Comparison of ENCODE assay signal across 9 cellular contexts in genomic region chr1:247357781-247358211, GRCh38. TPM values are rescaled to one million over a fixed set of nuclear protein-coding genes. Genes with fewer than 3 reads are reported as not detected.
A peak's percentile ranks its signal among the peaks of the same experiment; 100 is the strongest.
DNase-seq lines count a peak whose midpoint lies in the region; ATAC-seq, FAIRE-seq and TF ChIP-seq lines count a peak whose summit lies in the region.
"Had no signal": no experiment of that assay in that cellular context is flagged by ENCODE, and none has a peak within 500 bp of the region (broad histone marks: within the 10 kb centered on the region; RNA-seq: fewer than 3 reads in every experiment).

No MANE protein-coding gene starts in this region.

- ATAC-seq in GM21786 (IDR thresholded peaks at IDR 0.05; ENCODE audit: unreplicated experiment): peak; percentile 94
- ATAC-seq in mucosa of descending colon: peak; percentile 29

- peak; percentile 80 for FAIRE-seq in GM18507 (lab: Jason Lieb, UNC)

- H3K4me3 ChIP-seq in MG63: no peak overlapping the region
- H3K4me3 ChIP-seq in mucosa of descending colon: no peak overlapping the region

- no peaks in the 10 kb centered on the region for H3K36me3 ChIP-seq in MG63
- no peaks in the 10 kb centered on the region for H3K36me3 ChIP-seq in mucosa of descending colon (ENCODE audit: low read depth)

- H3K9me3 ChIP-seq in MG63 (peaks cover 2% of the 10 kb centered on the region; the same call in 1 of the 2 replicates), mucosa of descending colon (no peaks in the 10 kb centered on the region)

- no peaks in the 10 kb centered on the region for H3K4me1 ChIP-seq in mucosa of descending colon (ENCODE audit: low read depth)

- no peak for TF ChIP-seq CTCF in mucosa of descending colon (IDR thresholded peaks at IDR 0.05)

- no peaks in the 10 kb centered on the region; the same call in 1 of the 2 replicates for H3K27me3 ChIP-seq in MG63

- intact Hi-C loops in mucosa of descending colon (cut with DNase I, micrococcal nuclease): no loop called here

- no peak for DNase-seq in GM18507 (ENCODE audit: extremely low spot score, insufficient read length, low read depth)
- peak; percentile 67 for DNase-seq in MG63
- DNase-seq in mucosa of descending colon: peak in 1 of 3 donors; percentile 26
- DNase-seq in stimulated activated naive CD4-positive, alpha-beta T cell (lab: John Stamatoyannopoulos, UW): no peak
- no peak for DNase-seq in NCI-H1048 (lab: John Stamatoyannopoulos, UW)
- no peak for DNase-seq in activated T-cell treated with anti-CD3 and anti-CD28 coated beads, Interleukin-2, amount 50 U/mL, for 48 hours
- DNase-seq in activated naive CD4-positive, alpha-beta T cell treated with anti-CD3 and anti-CD28 coated beads, Interleukin-2, amount 50 U/mL, for 16 hours: no peak

RNA-seq across cellular contexts. Expression of gene ZNF496, which starts 26.1 kb away (rescaled TPM):
- total RNA-seq in MG63 (2014; rRNA removed; shearing (Covaris generic); ENCODE audit: low replicate concordance): 35.9 and 42.5 TPM in 2 replicates
- 10 to 100 TPM; 13.3 to 26.5 (median 18.0) TPM for total RNA-seq in mucosa of descending colon

RNA-seq across cellular contexts. Expression of gene NLRP3, which starts 58.2 kb away (rescaled TPM):
- total RNA-seq in MG63 (2014; rRNA removed; shearing (Covaris generic); ENCODE audit: low replicate concordance): 0.23 TPM in 1 of 2 replicates, not detected in the other
- 1 to 10 TPM in 1 of 3 donors, under 1 TPM in 2; 0.55 to 1.5 (median 0.89) TPM for total RNA-seq in mucosa of descending colon
- total RNA-seq: pulmonary artery endothelial cell had no signal
